In the genomic region with DNA sequence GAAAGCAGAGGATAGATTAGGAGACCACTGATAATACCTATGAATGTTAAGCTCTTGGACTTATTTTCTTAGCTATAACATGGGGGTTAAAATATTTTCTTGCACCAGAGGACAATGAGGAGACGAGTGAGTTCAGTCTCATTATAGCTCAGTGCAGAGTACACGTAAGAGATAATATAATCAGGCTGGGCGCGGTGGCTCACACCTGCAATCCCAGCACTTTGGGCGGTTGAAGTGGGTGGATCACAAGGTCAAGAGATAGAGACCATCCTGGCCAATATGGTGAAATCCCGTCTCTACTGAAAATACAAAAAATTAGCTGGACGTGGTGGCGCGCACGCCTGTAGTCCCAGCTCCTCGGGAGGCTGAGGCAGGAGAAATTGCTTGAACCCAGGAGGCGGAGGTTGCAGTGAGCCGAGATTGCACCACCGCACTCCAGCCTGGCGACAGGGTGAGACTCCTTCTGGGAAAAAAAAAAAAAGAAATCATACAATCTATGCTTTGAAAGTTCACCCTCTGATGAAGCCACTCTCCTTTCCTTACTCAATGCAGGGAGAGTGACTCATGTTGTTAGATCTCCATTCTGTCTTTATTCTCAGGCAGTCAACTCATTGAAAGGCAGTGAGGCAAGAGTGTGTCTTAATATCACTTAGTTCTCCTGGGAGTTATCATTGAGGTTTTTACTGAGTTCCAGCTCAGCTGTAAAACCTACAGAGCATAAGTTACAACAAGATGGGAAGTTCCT, we compare ENCODE assay signal across 11 cellular contexts.
A peak's percentile ranks its signal among the peaks of the same experiment; 100 is the strongest.
DNase-seq lines count a peak whose midpoint lies in the region; ATAC-seq and TF ChIP-seq lines count a peak whose summit lies in the region.
"Had no signal": no experiment of that assay in that cellular context is flagged by ENCODE, and none has a peak within 500 bp of the region (broad histone marks: within the 10 kb centered on the region; RNA-seq: fewer than 3 reads in every experiment).

No MANE protein-coding gene starts in this region.

- no peak overlapping the region for H3K4me3 Mint-ChIP-seq in activated naive CD8-positive, alpha-beta T cell
- no peak overlapping the region for H3K4me3 Mint-ChIP-seq in activated naive CD8-positive, alpha-beta T cell treated with anti-CD3 and anti-CD28 coated beads, Interleukin-2, amount 50 U/mL, for 24 hours

- no peak for ATAC-seq in activated naive CD8-positive, alpha-beta T cell treated with anti-CD3 and anti-CD28 coated beads, Interleukin-2, amount 50 U/mL, for 24 hours
- peak; percentile 94 for ATAC-seq in RWPE2 (ENCODE audit: low read depth)

- H3K9me3 Mint-ChIP-seq in activated naive CD8-positive, alpha-beta T cell (ENCODE audit: low read depth): no peaks in the 10 kb centered on the region
- H3K9me3 Mint-ChIP-seq in activated naive CD8-positive, alpha-beta T cell treated with anti-CD3 and anti-CD28 coated beads, Interleukin-2, amount 50 U/mL, for 24 hours: no peaks in the 10 kb centered on the region

- H3K27me3 ChIP-seq in RWPE2 (ENCODE audit: insufficient read depth, poor library complexity, severe bottlenecking) (no peaks in the 10 kb centered on the region), BE2C (no peaks in the 10 kb centered on the region)
- H3K27me3 ChIP-seq: BLaER1 had no signal

- no peaks in the 10 kb centered on the region for H3K27me3 Mint-ChIP-seq in activated naive CD8-positive, alpha-beta T cell
- no peaks in the 10 kb centered on the region for H3K27me3 Mint-ChIP-seq in activated naive CD8-positive, alpha-beta T cell treated with anti-CD3 and anti-CD28 coated beads, Interleukin-2, amount 50 U/mL, for 24 hours

- H3K4me1 Mint-ChIP-seq in activated naive CD8-positive, alpha-beta T cell (ENCODE audit: low read depth): no peaks in the 10 kb centered on the region
- H3K4me1 Mint-ChIP-seq in activated naive CD8-positive, alpha-beta T cell treated with anti-CD3 and anti-CD28 coated beads, Interleukin-2, amount 50 U/mL, for 24 hours: peaks cover 9% of the 10 kb centered on the region

- TF ChIP-seq CTCF in RWPE2 (IDR thresholded peaks at IDR 0.05; ENCODE audit: poor library complexity, severe bottlenecking): no peak
- TF ChIP-seq CTCF in fibroblast of villous mesenchyme (IDR thresholded peaks at IDR 0.05; ENCODE audit: insufficient read depth, low read depth, low read length): no peak
- no peak for TF ChIP-seq CTCF in BE2C (IDR thresholded peaks at IDR 0.05; ENCODE audit: low read depth, low read length)

- no peaks in the 10 kb centered on the region for H3K4me1 ChIP-seq in RWPE2 (ENCODE audit: insufficient read depth, poor library complexity, severe bottlenecking)
- no peaks in the 10 kb centered on the region for H3K4me1 ChIP-seq in BE2C

- peak overlapping the region; percentile 1 for H3K27ac Mint-ChIP-seq in activated naive CD8-positive, alpha-beta T cell
- no peak overlapping the region for H3K27ac Mint-ChIP-seq in activated naive CD8-positive, alpha-beta T cell treated with anti-CD3 and anti-CD28 coated beads, Interleukin-2, amount 50 U/mL, for 24 hours

- DNase-seq in activated naive CD8-positive, alpha-beta T cell treated with anti-CD3 and anti-CD28 coated beads, Interleukin-2, amount 50 U/mL, for 24 hours: no peak
- DNase-seq in RWPE2 (ENCODE audit: low spot score) (no peak), fibroblast of villous mesenchyme (ENCODE audit: low read depth) (peak; percentile 76), stromal cell of bone marrow (ENCODE audit: low read depth) (peak; percentile 90), BE2C (no peak), cerebellar cortex (ENCODE audit: low spot score) (no peak)
- DNase-seq in activated CD4-positive, CD25-positive, alpha-beta regulatory T cell treated with anti-CD3 and anti-CD28 coated beads, Interleukin-2, amount 50 U/mL, for 72 hours: no peak
- DNase-seq: NCI-H2029 treated with DMSO at 0.1 percent for 48 hours; stimulated activated CD4-positive, alpha-beta T cell treated with anti-CD3 and anti-CD28 coated beads, Interleukin-4, amount 100 ng/mL, for 4 hours had no signal

- H3K4me3 ChIP-seq in RWPE2 (ENCODE audit: severe bottlenecking): no peak overlapping the region
- H3K4me3 ChIP-seq in fibroblast of villous mesenchyme (ENCODE audit: low read depth, low read length): no peak overlapping the region
- H3K4me3 ChIP-seq in BE2C (ENCODE audit: low read depth, low read length): no peak overlapping the region
- H3K4me3 ChIP-seq: BLaER1 had no signal

- H3K9me3 ChIP-seq in RWPE2 (ENCODE audit: severe bottlenecking): no peaks in the 10 kb centered on the region
- no peaks in the 10 kb centered on the region for H3K9me3 ChIP-seq in BE2C
- H3K9me3 ChIP-seq: BLaER1 had no signal

- H3K36me3 ChIP-seq in RWPE2 (ENCODE audit: low read depth): peaks cover 8% of the 10 kb centered on the region; the same call in 1 of the 2 replicates
- H3K36me3 ChIP-seq in BE2C: no peaks in the 10 kb centered on the region

- peaks cover 13% of the 10 kb centered on the region for H3K36me3 Mint-ChIP-seq in activated naive CD8-positive, alpha-beta T cell
- H3K36me3 Mint-ChIP-seq in activated naive CD8-positive, alpha-beta T cell treated with anti-CD3 and anti-CD28 coated beads, Interleukin-2, amount 50 U/mL, for 24 hours (ENCODE audit: low read depth): peaks cover 3% of the 10 kb centered on the region

- H3K27ac ChIP-seq in RWPE2 (ENCODE audit: poor library complexity, severe bottlenecking): no peak overlapping the region
- H3K27ac ChIP-seq: BLaER1 had no signal

Comparison
In these comparisons a context has a peak if more than half of its experiments do, and no peak if none do; other contexts are left out.
1. DNase-seq: peak in fibroblast of villous mesenchyme (single experiment) and stromal cell of bone marrow (single experiment); none in activated naive CD8-positive, alpha-beta T cell treated with anti-CD3 and anti-CD28 coated beads, Interleukin-2, amount 50 U/mL, for 24 hours (single experiment), RWPE2 (single experiment), BE2C (single experiment), activated CD4-positive, CD25-positive, alpha-beta regulatory T cell treated with anti-CD3 and anti-CD28 coated beads, Interleukin-2, amount 50 U/mL, for 72 hours (single experiment) and cerebellar cortex (single experiment).